1 cellular context compared by ENCODE assay signal in the genomic region with DNA sequence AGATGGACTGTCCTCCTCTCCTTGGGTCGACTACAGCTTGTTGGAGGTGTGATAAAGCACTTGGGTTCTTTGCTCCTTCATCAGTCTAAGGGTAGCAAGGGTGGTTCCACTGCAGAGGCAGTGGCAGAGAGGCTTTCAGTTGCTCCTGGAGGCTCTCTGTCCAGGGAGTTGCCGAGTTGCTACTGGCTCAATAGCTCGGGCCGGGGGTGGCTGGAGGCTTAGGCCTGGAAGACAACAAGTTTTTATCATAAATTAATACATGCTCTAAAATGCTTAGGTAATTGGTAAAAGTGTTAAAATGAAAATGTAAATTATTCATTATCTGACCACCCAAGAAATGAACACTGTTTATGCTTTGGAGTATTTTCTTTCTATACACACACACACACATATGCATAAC.
TF ChIP-seq lines count a peak whose summit lies in the region.

No MANE protein-coding gene starts in this region.

TF ChIP-seq in H1, 55 proteins besides CTCF, POLR2A, EP300 and RAD21:
- TF ChIP-seq KDM4A (IDR thresholded peaks at IDR 0.05; ENCODE audit: low read depth, low read length, severe bottlenecking) (no peak), CBX5 (IDR thresholded peaks at IDR 0.05; ENCODE audit: low read depth, low read length) (no peak), EGR1 (IDR thresholded peaks at IDR 0.05; ENCODE audit: borderline replicate concordance, low read depth, low read length) (no peak), ZNF274 (IDR thresholded peaks at IDR 0.05; ENCODE audit: borderline replicate concordance, extremely low read depth, low read length) (no peak), SP2 (IDR thresholded peaks at IDR 0.05; ENCODE audit: low read length) (no peak), SRF (IDR thresholded peaks at IDR 0.05; ENCODE audit: low read depth, low read length) (no peak), HDAC2 (IDR thresholded peaks at IDR 0.05; ENCODE audit: borderline replicate concordance in 1 of 2, low read depth in 2 of 2, low read length in 2 of 2) (no peak), SP1 (IDR thresholded peaks at IDR 0.05; ENCODE audit: low read depth, low read length) (no peak), GTF2F1 (IDR thresholded peaks at IDR 0.05; ENCODE audit: borderline replicate concordance, low read depth, low read length) (no peak), NANOG (IDR thresholded peaks at IDR 0.05; ENCODE audit: insufficient read depth, low read depth, low read length, poor library complexity, severe bottlenecking) (no peak), PHF8 (conservative IDR thresholded peaks at IDR 0.05; ENCODE audit: low read depth, low read length) (no peak), MAFK (IDR thresholded peaks at IDR 0.05; ENCODE audit: low read depth, low read length) (no peak), CHD2 (IDR thresholded peaks at IDR 0.05; ENCODE audit: low read length) (no peak), POU5F1 (IDR thresholded peaks at IDR 0.05; ENCODE audit: low read depth, low read length) (no peak)
- TF ChIP-seq, protein P1, sequence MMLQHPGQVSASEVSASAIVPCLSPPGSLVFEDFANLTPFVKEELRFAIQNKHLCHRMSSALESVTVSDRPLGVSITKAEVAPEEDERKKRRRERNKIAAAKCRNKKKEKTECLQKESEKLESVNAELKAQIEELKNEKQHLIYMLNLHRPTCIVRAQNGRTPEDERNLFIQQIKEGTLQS (IDR thresholded peaks at IDR 0.05; ENCODE audit: insufficient read depth, low read depth, low read length), result no peak
- TF ChIP-seq, protein P2, sequence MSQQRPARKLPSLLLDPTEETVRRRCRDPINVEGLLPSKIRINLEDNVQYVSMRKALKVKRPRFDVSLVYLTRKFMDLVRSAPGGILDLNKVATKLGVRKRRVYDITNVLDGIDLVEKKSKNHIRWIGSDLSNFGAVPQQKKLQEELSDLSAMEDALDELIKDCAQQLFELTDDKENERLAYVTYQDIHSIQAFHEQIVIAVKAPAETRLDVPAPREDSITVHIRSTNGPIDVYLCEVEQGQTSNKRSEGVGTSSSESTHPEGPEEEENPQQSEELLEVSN (IDR thresholded peaks at IDR 0.05), result no peak
- TF ChIP-seq, protein P3, sequence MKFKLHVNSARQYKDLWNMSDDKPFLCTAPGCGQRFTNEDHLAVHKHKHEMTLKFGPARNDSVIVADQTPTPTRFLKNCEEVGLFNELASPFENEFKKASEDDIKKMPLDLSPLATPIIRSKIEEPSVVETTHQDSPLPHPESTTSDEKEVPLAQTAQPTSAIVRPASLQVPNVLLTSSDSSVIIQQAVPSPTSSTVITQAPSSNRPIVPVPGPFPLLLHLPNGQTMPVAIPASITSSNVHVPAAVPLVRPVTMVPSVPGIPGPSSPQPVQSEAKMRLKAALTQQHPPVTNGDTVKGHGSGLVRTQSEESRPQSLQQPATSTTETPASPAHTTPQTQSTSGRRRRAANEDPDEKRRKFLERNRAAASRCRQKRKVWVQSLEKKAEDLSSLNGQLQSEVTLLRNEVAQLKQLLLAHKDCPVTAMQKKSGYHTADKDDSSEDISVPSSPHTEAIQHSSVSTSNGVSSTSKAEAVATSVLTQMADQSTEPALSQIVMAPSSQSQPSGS (IDR thresholded peaks at IDR 0.05; ENCODE audit: low read length), result no peak
- TF ChIP-seq, protein P4, sequence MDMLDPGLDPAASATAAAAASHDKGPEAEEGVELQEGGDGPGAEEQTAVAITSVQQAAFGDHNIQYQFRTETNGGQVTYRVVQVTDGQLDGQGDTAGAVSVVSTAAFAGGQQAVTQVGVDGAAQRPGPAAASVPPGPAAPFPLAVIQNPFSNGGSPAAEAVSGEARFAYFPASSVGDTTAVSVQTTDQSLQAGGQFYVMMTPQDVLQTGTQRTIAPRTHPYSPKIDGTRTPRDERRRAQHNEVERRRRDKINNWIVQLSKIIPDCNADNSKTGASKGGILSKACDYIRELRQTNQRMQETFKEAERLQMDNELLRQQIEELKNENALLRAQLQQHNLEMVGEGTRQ (IDR thresholded peaks at IDR 0.05; ENCODE audit: low read length), result no peak
